ENCODE assay signal across 11 cellular contexts in the genomic region with DNA sequence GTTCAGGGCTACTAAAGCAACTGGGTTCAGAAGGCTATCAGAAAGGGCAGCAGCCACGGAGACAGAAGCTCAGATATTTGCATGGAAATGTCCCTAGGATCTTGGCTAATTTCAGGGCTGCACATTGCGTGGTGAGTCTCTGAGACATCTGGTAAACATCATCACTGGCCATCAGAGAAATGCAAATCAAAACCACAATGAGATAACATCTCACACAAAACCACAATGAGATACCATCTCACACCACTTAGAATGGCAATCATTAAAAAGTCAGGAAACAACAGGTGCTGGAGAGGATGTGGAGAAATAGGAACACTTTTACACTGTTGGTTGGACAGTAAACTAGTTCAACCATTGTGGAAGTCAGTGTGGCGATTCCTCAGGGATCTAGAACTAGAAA. TPM values are rescaled to one million over a fixed set of nuclear protein-coding genes. Genes with fewer than 3 reads are reported as not detected.
DNase-seq lines count a peak whose midpoint lies in the region; ATAC-seq and TF ChIP-seq lines count a peak whose summit lies in the region.
"Not testable (repeated sequence)": the region's sequence is repeated elsewhere in the genome, so short reads cannot be mapped to it uniquely, and the experiment has no call there.
"Had no signal": no experiment of that assay in that cellular context is flagged by ENCODE, and none has a peak within 500 bp of the region (broad histone marks: within the 10 kb centered on the region; RNA-seq: fewer than 3 reads in every experiment).

No MANE protein-coding gene starts in this region.

- not testable (repeated sequence) for H3K4me1 ChIP-seq in SK-N-SH (ENCODE audit: control insufficient read depth in 1 of 2, insufficient read depth in 2 of 2, low read depth in 1 of 2, low read length in 1 of 2)

- DNase-seq in EH (ENCODE audit: low read depth) (peak; percentile 36), islet precursor cell (peak; percentile 74)
- DNase-seq in Jurkat, Clone E6-1 (ENCODE audit: low read depth, low spot score), result peak; percentile 8
- DNase-seq in SK-N-SH, result not testable (repeated sequence)

- H3K27me3 ChIP-seq in SK-N-SH (ENCODE audit: insufficient read depth), result not testable (repeated sequence)

- not testable (repeated sequence) for H3K9ac ChIP-seq in SK-N-SH

- H3K79me2 ChIP-seq in SK-N-SH (ENCODE audit: insufficient read depth), result not testable (repeated sequence)

- TF ChIP-seq CTCF in SK-N-SH (IDR thresholded peaks at IDR 0.05), result not testable (repeated sequence)

- H3K36me3 ChIP-seq in SK-N-SH (replicated peaks in 1 of 2; ENCODE audit: control insufficient read depth in 1 of 2, insufficient read depth in 2 of 2, low read length in 1 of 2), result not testable (repeated sequence)

- not testable (repeated sequence) for TF ChIP-seq RAD21 in SK-N-SH (IDR thresholded peaks at IDR 0.05; ENCODE audit: low read length)

- H3F3A ChIP-seq in SK-N-SH (replicated peaks; ENCODE audit: insufficient read depth), result not testable (repeated sequence)

- ATAC-seq in GM18907 (IDR thresholded peaks at IDR 0.05; ENCODE audit: unreplicated experiment) (peak; percentile 88), GM21381 (IDR thresholded peaks at IDR 0.05; ENCODE audit: unreplicated experiment) (peak; percentile 60), HG02642 (IDR thresholded peaks at IDR 0.05; ENCODE audit: poor library complexity, unreplicated experiment) (peak; percentile 54), HG03196 (IDR thresholded peaks at IDR 0.05; ENCODE audit: unreplicated experiment) (peak; percentile 52)

- H3K4me2 ChIP-seq in SK-N-SH, result not testable (repeated sequence)

- H3K9me3 ChIP-seq in SK-N-SH, result not testable (repeated sequence)

- H4K20me1 ChIP-seq in SK-N-SH (ENCODE audit: insufficient read depth), result not testable (repeated sequence)

- POLR2A ChIA-PET in SK-N-SH (lab: Yijun Ruan, JAX), result not testable (repeated sequence)

- H3K4me3 ChIP-seq in Jurkat, Clone E6-1 (ENCODE audit: low read length); SK-N-SH (ENCODE audit: low read depth in 2 of 2, low read length in 1 of 2): not testable (repeated sequence)

- CTCF ChIA-PET in SK-N-SH (lab: Yijun Ruan, JAX), result interaction anchor here (1.0 to 2.0 kb wide), 2 partner anchors 300 to 613 kb away, joined by 3 to 5 read pairs; no protein-coding TSS in a partner anchor

- 10% methylated on average over 3 of the region's 3 CpGs for WGBS in SK-N-SH (ENCODE audit: low lambda C conversion rate)

- TF ChIP-seq EP300 in SK-N-SH (IDR thresholded peaks at IDR 0.05; ENCODE audit: borderline replicate concordance in 1 of 2, low read depth in 1 of 2, low read length in 1 of 2), result not testable (repeated sequence)

- not testable (repeated sequence) for H3K9me2 ChIP-seq in SK-N-SH

- not testable (repeated sequence) for H2AFZ ChIP-seq in SK-N-SH (ENCODE audit: low read depth)

- H3K27ac ChIP-seq in SK-N-SH (ENCODE audit: low read depth in 2 of 2, low read length in 1 of 2), result not testable (repeated sequence)

TF ChIP-seq in SK-N-SH, 30 proteins besides CTCF, POLR2A, EP300 and RAD21:
- peak; percentile 74 for TF ChIP-seq TCF12 (IDR thresholded peaks at IDR 0.05)
- TF ChIP-seq, protein P1, sequence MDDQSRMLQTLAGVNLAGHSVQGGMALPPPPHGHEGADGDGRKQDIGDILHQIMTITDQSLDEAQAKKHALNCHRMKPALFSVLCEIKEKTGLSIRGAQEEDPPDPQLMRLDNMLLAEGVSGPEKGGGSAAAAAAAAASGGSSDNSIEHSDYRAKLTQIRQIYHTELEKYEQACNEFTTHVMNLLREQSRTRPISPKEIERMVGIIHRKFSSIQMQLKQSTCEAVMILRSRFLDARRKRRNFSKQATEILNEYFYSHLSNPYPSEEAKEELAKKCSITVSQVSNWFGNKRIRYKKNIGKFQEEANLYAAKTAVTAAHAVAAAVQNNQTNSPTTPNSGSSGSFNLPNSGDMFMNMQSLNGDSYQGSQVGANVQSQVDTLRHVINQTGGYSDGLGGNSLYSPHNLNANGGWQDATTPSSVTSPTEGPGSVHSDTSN (IDR thresholded peaks at IDR 0.05), result peak; percentile 46

RNA-seq across cellular contexts. Expression of a gene that starts 4.6 kb away (rescaled TPM):
- not detected for polyA plus RNA-seq in Jurkat, Clone E6-1 (2012; ENCODE audit: insufficient read depth, insufficient read length)
- 0.49 and 0.84 TPM in 2 replicates for polyA plus RNA-seq in SK-N-SH (2012; rRNA removed)
- polyA plus RNA-seq in SK-N-SH (2012; cell fraction: cytosol; rRNA removed), result 0.62 and 0.75 TPM in 2 replicates
- 0.48 and 0.99 TPM in 2 replicates for polyA plus RNA-seq in SK-N-SH (2012; cell fraction: nucleus; rRNA removed)
- polyA plus RNA-seq: endothelial cell of umbilical vein; naive thymus-derived CD8-positive, alpha-beta T cell; smooth muscle cell had no signal
